In the genomic region with DNA sequence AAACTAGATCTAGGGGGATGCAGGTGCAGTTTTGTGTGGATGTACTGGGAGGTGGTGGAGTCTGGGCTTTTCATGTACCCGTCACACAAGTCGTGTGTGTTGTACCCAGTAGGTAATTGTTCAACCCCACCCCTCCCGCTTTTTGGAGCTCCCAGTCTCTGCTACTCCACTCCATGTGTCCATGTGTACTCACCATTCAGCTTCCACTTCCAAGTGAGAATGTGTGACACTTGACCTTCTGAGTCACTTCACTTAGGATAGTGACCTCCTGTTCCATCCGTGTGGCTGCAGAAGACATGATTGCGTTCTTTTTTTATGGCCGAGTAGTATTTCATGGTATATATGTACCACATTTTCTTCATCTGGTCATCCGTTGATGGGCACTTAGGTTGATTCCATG, we compare ENCODE assay signal across 8 cellular contexts. TPM values are rescaled to one million over a fixed set of nuclear protein-coding genes. Genes with fewer than 3 reads are reported as not detected.
"Had no signal": no experiment of that assay in that cellular context is flagged by ENCODE, and none has a peak within 500 bp of the region (broad histone marks: within the 10 kb centered on the region; RNA-seq: fewer than 3 reads in every experiment).

No MANE protein-coding gene starts in this region.

RNA-seq across cellular contexts. Expression of gene LRRC14B, which starts 49.3 kb away (rescaled TPM):
- total RNA-seq: activated B cell treated with CpG ODN at 0.5 μM for 24 hours; activated CD4-positive, alpha-beta memory T cell treated with anti-CD3 and anti-CD28 coated beads for 36 hours; activated CD4-positive, alpha-beta T cell treated with anti-CD3 and anti-CD28 coated beads, Interleukin-2, amount 10 ng/mL, durations not matched to agents 24 days and 14 days; activated CD8-positive, alpha-beta memory T cell treated with anti-CD3 and anti-CD28 coated beads for 36 hours; activated T-helper 2 cell treated with anti-CD3 and anti-CD28 coated beads, Interferon-gamma antibody, Interleukin-2, Interleukin-4, amounts not matched to agents 10 μg/mL and 5 μg/mL and 100 μg/mL, durations not matched to agents 14 hours and 24 hours and 36 hours; ascending aorta; bronchial epithelial cell had no signal
- polyA plus RNA-seq: adipose tissue had no signal
